ENCODE assay signal across 8 cellular contexts in the genomic region with DNA sequence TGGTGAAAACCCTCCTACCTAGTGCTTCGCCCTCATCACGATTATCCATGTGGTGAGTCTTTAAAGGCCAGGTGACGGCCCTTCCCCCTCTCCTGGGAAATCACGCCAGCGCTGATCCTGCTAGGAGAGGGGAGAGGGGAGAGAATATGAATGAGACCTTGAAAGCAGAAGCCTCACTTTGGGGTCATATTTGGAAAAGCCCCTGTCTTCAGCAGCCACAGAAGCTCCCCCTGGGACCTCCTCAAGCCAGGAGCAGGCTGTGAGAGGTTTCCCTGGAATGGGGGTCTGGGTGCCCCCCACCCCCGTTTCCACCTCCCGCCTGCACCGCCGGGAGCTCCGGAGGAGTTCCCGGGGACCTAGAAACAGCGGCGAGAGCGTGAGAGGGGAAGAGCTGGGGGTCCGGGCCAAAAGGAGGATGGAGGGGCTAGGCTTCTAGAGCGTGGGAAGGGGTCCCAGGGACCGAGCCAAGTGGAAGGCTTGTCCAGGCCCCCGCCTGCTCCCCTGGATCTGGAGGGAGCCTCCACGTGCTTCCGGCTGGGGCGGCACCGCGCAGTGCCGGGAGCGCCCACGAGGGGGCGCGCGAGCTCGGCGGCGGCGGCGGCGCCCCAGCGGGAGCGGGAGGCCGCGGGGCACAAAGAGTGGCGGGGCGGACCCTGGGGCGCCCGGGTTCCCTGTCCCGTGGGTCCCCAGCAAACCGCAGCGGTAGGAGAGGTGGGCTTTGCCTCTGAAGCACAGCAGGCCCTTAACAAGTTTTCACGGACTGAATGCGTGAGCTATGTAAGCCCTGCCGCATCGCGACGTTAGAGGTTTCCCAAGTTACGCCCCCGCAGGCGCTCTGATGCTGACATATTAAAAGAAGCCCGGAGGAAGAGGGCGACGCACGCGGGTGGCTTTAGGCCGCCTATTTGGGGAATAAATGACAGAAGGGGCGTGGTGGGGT.
A peak's percentile ranks its signal among the peaks of the same experiment; 100 is the strongest.
DNase-seq lines count a peak whose midpoint lies in the region; ATAC-seq and TF ChIP-seq lines count a peak whose summit lies in the region.

No MANE protein-coding gene starts in this region.

- DNase-seq in COLO668 (lab: John Stamatoyannopoulos, UW; ENCODE audit: unreplicated experiment) (peak; percentile 65), HK-2 (ENCODE audit: unreplicated experiment) (peak; percentile 72), RPMI8226 (peak; percentile 56), glutamatergic neuron (peak; percentile 65), type B pancreatic cell (ENCODE audit: extremely low spot score, unreplicated experiment) (no peak)
- peak; percentile 71 for DNase-seq in activated naive CD4-positive, alpha-beta T cell treated with Interleukin-2 at 50 U/mL for 16 hours

- H3K4me3 ChIP-seq in parathyroid adenoma (ENCODE audit: low read depth, low read length) = peak overlapping the region; percentile 51

- TF ChIP-seq CTCF in glutamatergic neuron (IDR thresholded peaks at IDR 0.05; ENCODE audit: partially characterized antibody, unreplicated experiment) (peak; percentile 97), parathyroid adenoma (IDR thresholded peaks at IDR 0.05) (peak; percentile 61), type B pancreatic cell (conservative IDR thresholded peaks at IDR 0.05) (peak; percentile 99)

- H3K36me3 ChIP-seq in parathyroid adenoma (ENCODE audit: control insufficient read depth, insufficient read depth, low read length) = no peaks in the 10 kb centered on the region

- H3K4me2 ChIP-seq in parathyroid adenoma (ENCODE audit: low read length) = peak overlapping the region; percentile 69

- H3K27me3 ChIP-seq in parathyroid adenoma (ENCODE audit: control insufficient read depth, insufficient read depth, low read length) = peaks cover 5% of the 10 kb centered on the region

- H2AFZ ChIP-seq in parathyroid adenoma = peak overlapping the region; percentile 69

- no peaks in the 10 kb centered on the region for H3K4me1 ChIP-seq in parathyroid adenoma

- peaks cover 8% of the 10 kb centered on the region for H3K4me1 Mint-ChIP-seq in glutamatergic neuron (ENCODE audit: low read depth, unreplicated experiment)
- no peaks in the 10 kb centered on the region for H3K4me1 Mint-ChIP-seq in type B pancreatic cell (ENCODE audit: unreplicated experiment)

- ATAC-seq in GM19467 (IDR thresholded peaks at IDR 0.05; ENCODE audit: unreplicated experiment) = peak; percentile 96

- H3K27me3 Mint-ChIP-seq in glutamatergic neuron (ENCODE audit: unreplicated experiment) (peaks cover 9% of the 10 kb centered on the region), type B pancreatic cell (peaks cover 64% of the 10 kb centered on the region)

- no peaks in the 10 kb centered on the region for H3K79me2 ChIP-seq in parathyroid adenoma

- H3K27ac Mint-ChIP-seq in glutamatergic neuron (ENCODE audit: unreplicated experiment) (no peak overlapping the region), type B pancreatic cell (no peak overlapping the region)

- no peak overlapping the region for H3K27ac ChIP-seq in parathyroid adenoma

- no peaks in the 10 kb centered on the region for H3K9me3 ChIP-seq in parathyroid adenoma (ENCODE audit: control insufficient read depth, low read length)

- H3K9ac ChIP-seq in parathyroid adenoma = no peak overlapping the region

- H3K9me3 Mint-ChIP-seq in glutamatergic neuron (ENCODE audit: unreplicated experiment) (peaks cover 5% of the 10 kb centered on the region), type B pancreatic cell (no peaks in the 10 kb centered on the region)

- H3K4me3 Mint-ChIP-seq in glutamatergic neuron (ENCODE audit: unreplicated experiment) (peak overlapping the region; percentile 87), type B pancreatic cell (peak overlapping the region; percentile 86)

- peaks cover 4% of the 10 kb centered on the region for H3K36me3 Mint-ChIP-seq in glutamatergic neuron (ENCODE audit: unreplicated experiment)
- H3K36me3 Mint-ChIP-seq in type B pancreatic cell = no peaks in the 10 kb centered on the region
